Comparison of ENCODE assay signal across 8 cellular contexts in the genomic region with DNA sequence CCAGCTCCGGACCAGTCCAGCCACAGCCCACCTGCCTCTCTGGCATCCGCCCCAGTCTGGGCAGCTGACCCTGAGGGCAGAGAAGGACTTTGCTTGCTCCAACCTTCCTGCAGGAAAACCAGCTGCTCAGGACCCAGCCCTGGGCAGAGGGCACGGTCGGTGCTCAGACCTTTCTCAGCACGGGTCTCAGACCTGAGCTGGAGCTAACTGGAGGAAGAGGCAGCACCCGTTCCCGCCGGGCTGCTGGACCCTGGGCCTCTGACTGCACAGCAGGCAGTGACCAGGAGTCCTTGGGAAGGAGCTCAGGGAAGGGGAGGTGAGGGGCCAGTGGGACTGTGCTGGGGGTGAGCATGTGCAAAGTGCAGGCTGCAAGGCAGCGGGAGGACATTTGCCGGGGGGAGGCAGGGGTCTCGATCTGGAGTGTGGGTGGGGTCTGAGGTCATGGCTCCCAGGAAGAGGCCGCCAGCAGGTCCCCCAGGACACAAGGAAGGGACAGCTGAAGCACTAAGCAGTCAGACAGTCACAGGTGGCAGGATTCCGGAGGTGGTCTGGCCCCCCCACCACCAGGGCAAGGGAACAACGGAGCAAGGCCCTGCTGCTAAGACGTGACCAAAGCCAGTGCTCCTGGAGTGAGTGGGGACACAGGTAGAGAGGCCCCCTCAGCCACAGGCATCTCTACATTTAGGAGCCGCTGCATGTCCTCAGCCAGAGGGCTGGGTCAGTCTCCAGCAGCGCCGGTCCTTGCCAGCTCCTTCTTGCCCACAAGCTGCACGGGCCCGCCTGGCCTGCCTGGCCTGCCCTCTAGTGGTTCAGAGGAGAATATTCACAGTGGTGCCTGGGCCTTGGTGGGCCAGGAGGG. TPM values are rescaled to one million over a fixed set of nuclear protein-coding genes. Genes with fewer than 3 reads are reported as not detected.
DNase-seq lines count a peak whose midpoint lies in the region; ATAC-seq and TF ChIP-seq lines count a peak whose summit lies in the region.

No MANE protein-coding gene starts in this region.

- H3K36me3 Mint-ChIP-seq in activated T-cell treated with anti-CD3 and anti-CD28 coated beads, Interleukin-2, amount 50 U/mL, for 24 hours (ENCODE audit: low read depth), result peaks cover 78% of the 10 kb centered on the region

- no peaks in the 10 kb centered on the region for H3K79me2 ChIP-seq in neural cell (replicated peaks; ENCODE audit: insufficient read depth, low read length)

- TF ChIP-seq CTCF in AG04450 (IDR thresholded peaks at IDR 0.05; ENCODE audit: low read depth, low read length) (peak; percentile 81), GM12873 (IDR thresholded peaks at IDR 0.05; ENCODE audit: insufficient read depth, low read depth, low read length, missing control alignments) (peak; percentile 87), fibroblast of pulmonary artery (IDR thresholded peaks at IDR 0.05; ENCODE audit: low read length, missing control alignments) (peak; percentile 75), neural cell (IDR thresholded peaks at IDR 0.05; ENCODE audit: poor library complexity, severe bottlenecking) (peak; percentile 77)

- POLR2A ChIA-PET in AG04450 (lab: Yijun Ruan, JAX), result interaction anchor here (0.5 to 1.5 kb wide), 2 partner anchors 108 to 156 kb away, joined by 4 read pairs; no protein-coding TSS in a partner anchor

- no peak overlapping the region for H3K27ac ChIP-seq in AG04450 (ENCODE audit: low read depth, low read length)
- no peak overlapping the region for H3K27ac ChIP-seq in neural cell (ENCODE audit: low read length)

- H3K27ac Mint-ChIP-seq in activated T-cell treated with anti-CD3 and anti-CD28 coated beads, Interleukin-2, amount 50 U/mL, for 24 hours, result peak overlapping the region; percentile 74

- no peak for ATAC-seq in GM18867 (IDR thresholded peaks at IDR 0.05; ENCODE audit: unreplicated experiment)

- no peaks in the 10 kb centered on the region for H3K9me2 ChIP-seq in neural cell (ENCODE audit: insufficient read depth, low read length)

- no peak overlapping the region for H3K4me2 ChIP-seq in neural cell (ENCODE audit: low read length)

- TF ChIP-seq RAD21 in neural cell (conservative IDR thresholded peaks at IDR 0.05), result peak; percentile 53

- H3K36me3 ChIP-seq in neural cell (ENCODE audit: insufficient read depth, low read length), result no peaks in the 10 kb centered on the region

- H3K4me3 Mint-ChIP-seq in activated T-cell treated with anti-CD3 and anti-CD28 coated beads, Interleukin-2, amount 50 U/mL, for 24 hours, result no peak overlapping the region

- H3K27me3 Mint-ChIP-seq in activated T-cell treated with anti-CD3 and anti-CD28 coated beads, Interleukin-2, amount 50 U/mL, for 24 hours, result no peaks in the 10 kb centered on the region

- no peak overlapping the region for H2AFZ ChIP-seq in neural cell (ENCODE audit: low read depth, low read length)

- H3K9me3 ChIP-seq in AG04450 (ENCODE audit: control insufficient read depth, insufficient read depth, low read length), result no peaks in the 10 kb centered on the region; the same call in 1 of the 2 replicates
- H3K9me3 ChIP-seq in neural cell (ENCODE audit: low read length), result no peaks in the 10 kb centered on the region

- DNase-seq in AG04450 (ENCODE audit: low read depth, low spot score), result no peak
- peak; percentile 60 for DNase-seq in NCI-H748 (lab: John Stamatoyannopoulos, UW; ENCODE audit: unreplicated experiment)
- peak; percentile 72 for DNase-seq in activated T-cell treated with anti-CD3 and anti-CD28 coated beads, Interleukin-2, amount 50 U/mL, for 24 hours
- peak; percentile 73 for DNase-seq in fibroblast of pulmonary artery (ENCODE audit: low read depth)
- DNase-seq in NCI-H2107 treated with DMSO at 0.1 percent for 48 hours (lab: John Stamatoyannopoulos, UW; ENCODE audit: unreplicated experiment), result no peak

- H3K4me3 ChIP-seq in AG04450 (ENCODE audit: low read depth, low read length) (no peak overlapping the region), fibroblast of pulmonary artery (replicated peaks; ENCODE audit: low read depth, low read length) (no peak overlapping the region), neural cell (ENCODE audit: low read length) (no peak overlapping the region)

- H4K20me1 ChIP-seq in neural cell (ENCODE audit: insufficient read depth), result no peaks in the 10 kb centered on the region

- CTCF ChIA-PET in AG04450 (lab: Charles Lee), result interaction anchor here (0.5 to 4.6 kb wide), 38 partner anchors 9 to 248 kb away, joined by 3 to 85 read pairs (median 6); partner anchors contain the start of genes CFAP157, EEIG1, NAIF1 and PIP5KL1

- H3K27me3 ChIP-seq in AG04450 (ENCODE audit: control insufficient read depth, insufficient read depth, low read length) (no peaks in the 10 kb centered on the region), neural cell (ENCODE audit: insufficient read depth, low read depth, low read length) (no peaks in the 10 kb centered on the region)

- no peaks in the 10 kb centered on the region for H3K9me3 Mint-ChIP-seq in activated T-cell treated with anti-CD3 and anti-CD28 coated beads, Interleukin-2, amount 50 U/mL, for 24 hours

- H3K4me1 Mint-ChIP-seq in activated T-cell treated with anti-CD3 and anti-CD28 coated beads, Interleukin-2, amount 50 U/mL, for 24 hours (ENCODE audit: low read depth), result peaks cover 41% of the 10 kb centered on the region

- no peak for TF ChIP-seq EP300 in neural cell (conservative IDR thresholded peaks at IDR 0.05; ENCODE audit: poor library complexity, severe bottlenecking)

- no peak overlapping the region for H3K9ac ChIP-seq in neural cell (ENCODE audit: low read length)

- H3F3A ChIP-seq in neural cell (ENCODE audit: insufficient read depth, low read length, poor library complexity, severe bottlenecking), result no peaks in the 10 kb centered on the region

TF ChIP-seq in neural cell, 6 proteins besides CTCF, POLR2A, EP300 and RAD21:
- TF ChIP-seq SMC3 (conservative IDR thresholded peaks at IDR 0.05; ENCODE audit: poor library complexity), result peak; percentile 68
- TF ChIP-seq POLR2AphosphoS5 (IDR thresholded peaks at IDR 0.05), result no peak

RNA-seq across cellular contexts. Expression of gene DPM2, which starts 4.7 kb away (rescaled TPM):
- 25.3 and 30.9 TPM in 2 replicates for polyA plus RNA-seq in AG04450 (2011; rRNA removed)
- polyA minus RNA-seq in AG04450 (2011; rRNA and poly(A)+ RNA removed), result 33.6 and 41.2 TPM in 2 replicates
- 30.5 and 44.9 TPM in 2 replicates for polyA plus RNA-seq in neural cell
- polyA minus RNA-seq in neural cell, result 15.3 and 20.8 TPM in 2 replicates

RNA-seq across cellular contexts. Expression of gene PIP5KL1, which starts 11.8 kb away (rescaled TPM):
- polyA plus RNA-seq in AG04450 (2011; rRNA removed) (1.2 TPM in 2 replicates), neural cell (3.4 and 5.2 TPM in 2 replicates)
- 1.2 and 1.3 TPM in 2 replicates for polyA minus RNA-seq in AG04450 (2011; rRNA and poly(A)+ RNA removed)
- polyA minus RNA-seq in neural cell, result 2.5 and 6.6 TPM in 2 replicates

RNA-seq across cellular contexts. Expression of gene ST6GALNAC4, which starts 25.5 kb away (rescaled TPM):
- polyA plus RNA-seq in AG04450 (2011; rRNA removed) (15.0 and 24.3 TPM in 2 replicates), neural cell (4.8 and 5.9 TPM in 2 replicates)
- 19.2 and 23.6 TPM in 2 replicates for polyA minus RNA-seq in AG04450 (2011; rRNA and poly(A)+ RNA removed)
- 5.8 and 6.8 TPM in 2 replicates for polyA minus RNA-seq in neural cell

RNA-seq across cellular contexts. Expression of gene EEIG1, which starts 38.4 kb away (rescaled TPM):
- polyA plus RNA-seq in AG04450 (2011; rRNA removed), result 8.3 and 8.6 TPM in 2 replicates
- 5.2 and 11.1 TPM in 2 replicates for polyA minus RNA-seq in AG04450 (2011; rRNA and poly(A)+ RNA removed)
- 6.7 and 18.5 TPM in 2 replicates for polyA plus RNA-seq in neural cell
- 10.7 and 11.2 TPM in 2 replicates for polyA minus RNA-seq in neural cell

RNA-seq across cellular contexts. Expression of gene ST6GALNAC6, which starts 43.0 kb away (rescaled TPM):
- 40.6 and 58.2 TPM in 2 replicates for polyA plus RNA-seq in AG04450 (2011; rRNA removed)
- polyA minus RNA-seq in AG04450 (2011; rRNA and poly(A)+ RNA removed), result 47.7 and 59.0 TPM in 2 replicates
- polyA plus RNA-seq in neural cell, result 44.2 and 59.3 TPM in 2 replicates
- 30.3 and 33.8 TPM in 2 replicates for polyA minus RNA-seq in neural cell

Comparison
In these comparisons a context has a peak if more than half of its experiments do, and no peak if none do; other contexts are left out.
1. DNase-seq: peak in NCI-H748 (single experiment), activated T-cell treated with anti-CD3 and anti-CD28 coated beads, Interleukin-2, amount 50 U/mL, for 24 hours (single experiment) and fibroblast of pulmonary artery (single experiment); none in AG04450 (single experiment) and NCI-H2107 treated with DMSO at 0.1 percent for 48 hours (single experiment).
2. Peak in every context shown above with its lines, with median percentiles within 50 percentile points of each other: CTCF ChIP-seq.